ENCODE assay signal across 1 cellular context in the genomic region with DNA sequence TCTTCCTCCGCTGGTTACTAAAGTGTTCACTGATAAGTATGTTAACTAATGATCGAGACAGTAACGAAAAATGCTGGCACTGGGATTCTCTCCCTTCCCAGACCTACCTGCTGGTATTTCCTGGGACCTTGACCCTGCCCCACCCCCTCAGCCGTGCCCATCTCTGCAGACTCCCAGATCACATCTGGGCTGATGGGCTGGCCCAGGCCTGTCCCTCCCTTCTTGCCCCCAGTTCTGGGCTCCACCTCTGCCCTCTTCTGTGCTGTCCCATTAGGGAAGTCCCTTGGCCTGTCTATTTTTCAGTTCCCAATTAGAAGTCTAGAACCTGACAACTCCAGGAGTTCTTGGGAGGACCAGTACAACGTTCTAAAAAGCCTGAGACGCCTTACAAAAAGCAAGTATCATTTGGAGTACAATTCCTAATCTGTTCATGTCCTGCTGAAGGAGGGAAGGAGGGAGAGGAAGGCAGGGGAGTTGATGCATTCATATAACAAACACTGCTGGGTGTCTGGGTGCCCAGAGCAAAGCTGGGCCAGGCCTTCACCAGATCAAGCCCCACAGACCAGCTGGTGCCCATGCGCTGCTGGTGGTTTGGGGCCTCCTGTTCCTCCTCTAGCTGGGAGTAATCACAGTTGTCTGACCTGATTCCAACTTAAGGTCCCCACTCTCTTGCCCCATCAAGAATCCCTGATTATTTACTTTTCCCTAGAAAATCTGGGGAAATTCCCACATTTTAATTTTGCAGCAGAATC.
TF ChIP-seq lines count a peak whose summit lies in the region.

No MANE protein-coding gene starts in this region.

TF ChIP-seq in WTC11, 78 proteins besides CTCF, POLR2A, EP300 and RAD21 (continued from another document):
- TF ChIP-seq, protein P1, sequence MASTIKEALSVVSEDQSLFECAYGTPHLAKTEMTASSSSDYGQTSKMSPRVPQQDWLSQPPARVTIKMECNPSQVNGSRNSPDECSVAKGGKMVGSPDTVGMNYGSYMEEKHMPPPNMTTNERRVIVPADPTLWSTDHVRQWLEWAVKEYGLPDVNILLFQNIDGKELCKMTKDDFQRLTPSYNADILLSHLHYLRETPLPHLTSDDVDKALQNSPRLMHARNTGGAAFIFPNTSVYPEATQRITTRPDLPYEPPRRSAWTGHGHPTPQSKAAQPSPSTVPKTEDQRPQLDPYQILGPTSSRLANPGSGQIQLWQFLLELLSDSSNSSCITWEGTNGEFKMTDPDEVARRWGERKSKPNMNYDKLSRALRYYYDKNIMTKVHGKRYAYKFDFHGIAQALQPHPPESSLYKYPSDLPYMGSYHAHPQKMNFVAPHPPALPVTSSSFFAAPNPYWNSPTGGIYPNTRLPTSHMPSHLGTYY (CRISPR knock-in tag; IDR thresholded peaks at IDR 0.05): no peak
- TF ChIP-seq NR2C2 (CRISPR knock-in tag; IDR thresholded peaks at IDR 0.05): no peak
- TF ChIP-seq, protein P2, sequence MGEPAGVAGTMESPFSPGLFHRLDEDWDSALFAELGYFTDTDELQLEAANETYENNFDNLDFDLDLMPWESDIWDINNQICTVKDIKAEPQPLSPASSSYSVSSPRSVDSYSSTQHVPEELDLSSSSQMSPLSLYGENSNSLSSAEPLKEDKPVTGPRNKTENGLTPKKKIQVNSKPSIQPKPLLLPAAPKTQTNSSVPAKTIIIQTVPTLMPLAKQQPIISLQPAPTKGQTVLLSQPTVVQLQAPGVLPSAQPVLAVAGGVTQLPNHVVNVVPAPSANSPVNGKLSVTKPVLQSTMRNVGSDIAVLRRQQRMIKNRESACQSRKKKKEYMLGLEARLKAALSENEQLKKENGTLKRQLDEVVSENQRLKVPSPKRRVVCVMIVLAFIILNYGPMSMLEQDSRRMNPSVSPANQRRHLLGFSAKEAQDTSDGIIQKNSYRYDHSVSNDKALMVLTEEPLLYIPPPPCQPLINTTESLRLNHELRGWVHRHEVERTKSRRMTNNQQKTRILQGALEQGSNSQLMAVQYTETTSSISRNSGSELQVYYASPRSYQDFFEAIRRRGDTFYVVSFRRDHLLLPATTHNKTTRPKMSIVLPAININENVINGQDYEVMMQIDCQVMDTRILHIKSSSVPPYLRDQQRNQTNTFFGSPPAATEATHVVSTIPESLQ (CRISPR knock-in tag; IDR thresholded peaks at IDR 0.05): no peak
- no peak for TF ChIP-seq ZNF263 (CRISPR knock-in tag; IDR thresholded peaks at IDR 0.05; ENCODE audit: low read depth)
- TF ChIP-seq, protein P3, sequence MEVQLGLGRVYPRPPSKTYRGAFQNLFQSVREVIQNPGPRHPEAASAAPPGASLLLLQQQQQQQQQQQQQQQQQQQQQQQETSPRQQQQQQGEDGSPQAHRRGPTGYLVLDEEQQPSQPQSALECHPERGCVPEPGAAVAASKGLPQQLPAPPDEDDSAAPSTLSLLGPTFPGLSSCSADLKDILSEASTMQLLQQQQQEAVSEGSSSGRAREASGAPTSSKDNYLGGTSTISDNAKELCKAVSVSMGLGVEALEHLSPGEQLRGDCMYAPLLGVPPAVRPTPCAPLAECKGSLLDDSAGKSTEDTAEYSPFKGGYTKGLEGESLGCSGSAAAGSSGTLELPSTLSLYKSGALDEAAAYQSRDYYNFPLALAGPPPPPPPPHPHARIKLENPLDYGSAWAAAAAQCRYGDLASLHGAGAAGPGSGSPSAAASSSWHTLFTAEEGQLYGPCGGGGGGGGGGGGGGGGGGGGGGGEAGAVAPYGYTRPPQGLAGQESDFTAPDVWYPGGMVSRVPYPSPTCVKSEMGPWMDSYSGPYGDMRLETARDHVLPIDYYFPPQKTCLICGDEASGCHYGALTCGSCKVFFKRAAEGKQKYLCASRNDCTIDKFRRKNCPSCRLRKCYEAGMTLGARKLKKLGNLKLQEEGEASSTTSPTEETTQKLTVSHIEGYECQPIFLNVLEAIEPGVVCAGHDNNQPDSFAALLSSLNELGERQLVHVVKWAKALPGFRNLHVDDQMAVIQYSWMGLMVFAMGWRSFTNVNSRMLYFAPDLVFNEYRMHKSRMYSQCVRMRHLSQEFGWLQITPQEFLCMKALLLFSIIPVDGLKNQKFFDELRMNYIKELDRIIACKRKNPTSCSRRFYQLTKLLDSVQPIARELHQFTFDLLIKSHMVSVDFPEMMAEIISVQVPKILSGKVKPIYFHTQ (CRISPR knock-in tag; IDR thresholded peaks at IDR 0.05): no peak
- TF ChIP-seq ZNF121 (CRISPR knock-in tag; IDR thresholded peaks at IDR 0.05): no peak
- TF ChIP-seq, protein P4, sequence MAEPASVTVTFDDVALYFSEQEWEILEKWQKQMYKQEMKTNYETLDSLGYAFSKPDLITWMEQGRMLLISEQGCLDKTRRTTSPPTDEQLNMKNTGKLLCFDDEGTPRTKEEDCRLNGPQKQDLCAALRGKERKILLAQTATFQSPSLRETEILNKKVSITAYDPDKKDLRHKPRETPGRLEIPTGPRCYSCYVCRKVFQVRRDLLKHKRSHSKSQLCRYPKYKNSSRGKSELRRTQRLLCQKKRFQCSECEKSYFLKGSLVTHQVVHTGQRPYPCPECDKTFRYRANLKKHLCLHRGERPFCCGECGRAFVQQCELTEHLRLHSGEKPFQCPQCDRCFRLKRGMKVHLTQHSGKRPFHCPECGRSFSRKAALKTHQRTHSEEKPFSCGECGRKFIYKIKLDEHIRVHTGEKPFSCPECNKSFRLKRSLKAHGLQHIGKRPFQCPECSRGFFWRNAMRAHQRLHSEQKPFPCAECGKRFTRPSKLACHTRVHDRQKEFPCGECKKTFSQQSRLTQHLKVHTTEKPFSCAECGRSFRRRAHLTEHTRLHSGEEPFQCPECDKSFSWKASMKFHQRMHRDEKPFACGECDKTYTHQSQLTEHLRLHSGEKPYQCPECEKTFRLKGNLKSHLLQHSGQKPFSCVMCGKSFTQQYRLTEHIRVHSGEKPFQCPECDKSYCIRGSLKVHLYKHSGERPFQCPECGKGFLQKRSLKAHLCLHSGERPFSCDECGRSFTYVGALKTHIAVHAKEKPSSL (CRISPR knock-in tag; conservative IDR thresholded peaks at IDR 0.05): no peak
- no peak for TF ChIP-seq MXD4 (CRISPR knock-in tag; IDR thresholded peaks at IDR 0.05; ENCODE audit: borderline replicate concordance)
- TF ChIP-seq, protein P5, sequence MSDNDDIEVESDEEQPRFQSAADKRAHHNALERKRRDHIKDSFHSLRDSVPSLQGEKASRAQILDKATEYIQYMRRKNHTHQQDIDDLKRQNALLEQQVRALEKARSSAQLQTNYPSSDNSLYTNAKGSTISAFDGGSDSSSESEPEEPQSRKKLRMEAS (CRISPR knock-in tag; IDR thresholded peaks at IDR 0.05): no peak
- no peak for TF ChIP-seq GRHL2 (CRISPR knock-in tag; IDR thresholded peaks at IDR 0.05; ENCODE audit: insufficient replicate concordance, severe bottlenecking)
- no peak for TF ChIP-seq ESRRA (CRISPR knock-in tag; IDR thresholded peaks at IDR 0.05; ENCODE audit: borderline replicate concordance)
- TF ChIP-seq ZNF416 (CRISPR knock-in tag; IDR thresholded peaks at IDR 0.05): no peak
TF ChIP-seq in WTC11: peak in this region for 0.
